ENCODE assay signal across 10 cellular contexts in genomic region chr6:38713812-38714211, GRCh38. TPM values are rescaled to one million over a fixed set of nuclear protein-coding genes. Genes with fewer than 3 reads are reported as not detected.
DNase-seq lines count a peak whose midpoint lies in the region; ATAC-seq lines count a peak whose summit lies in the region.
"Had no signal": no experiment of that assay in that cellular context is flagged by ENCODE, and none has a peak within 500 bp of the region (broad histone marks: within the 10 kb centered on the region; RNA-seq: fewer than 3 reads in every experiment).

No MANE protein-coding gene starts in this region.

- H3K27me3 Mint-ChIP-seq in activated T-cell treated with anti-CD3 and anti-CD28 coated beads, Interleukin-2, amount 50 U/mL, for 24 hours: peaks cover 20% of the 10 kb centered on the region
- H3K27me3 Mint-ChIP-seq in natural killer cell treated with Interleukin-12 subunit alpha and Interleukin-12 subunit beta and Interleukin-15 and Interleukin-18, amount 100 ng/mL, for 72 hours: peaks cover 16 to 17% of the 10 kb centered on the region in 2 donors

- DNase-seq in Daoy (ENCODE audit: low read depth) (peak; percentile 69), NOMO-1 (lab: John Stamatoyannopoulos, UW; ENCODE audit: unreplicated experiment in 2 of 2) (peak; percentile 74 to 78), cardiac septum (ENCODE audit: low spot score) (no peak), germinal center (ENCODE audit: low spot score) (no peak), NCI-H2029 treated with DMSO at 0.1 percent for 48 hours (lab: John Stamatoyannopoulos, UW) (no peak), NCI-H345 (lab: John Stamatoyannopoulos, UW) (no peak)
- peak; percentile 62 for DNase-seq in activated T-cell treated with anti-CD3 and anti-CD28 coated beads, Interleukin-2, amount 50 U/mL, for 24 hours
- peak; percentile 77 for DNase-seq in natural killer cell treated with Interleukin-12 subunit alpha and Interleukin-12 subunit beta and Interleukin-15 and Interleukin-18, amount 100 ng/mL, for 72 hours (ENCODE audit: low spot score)
- DNase-seq: GM23248, NCI-H1092 treated with DMSO at 0.1 percent for 48 hours had no signal

- H3K4me3 Mint-ChIP-seq in activated T-cell treated with anti-CD3 and anti-CD28 coated beads, Interleukin-2, amount 50 U/mL, for 24 hours: peak overlapping the region; percentile 67
- H3K4me3 Mint-ChIP-seq in natural killer cell treated with Interleukin-12 subunit alpha and Interleukin-12 subunit beta and Interleukin-15 and Interleukin-18, amount 100 ng/mL, for 72 hours: peak overlapping the region; percentile 72

- H3K27ac Mint-ChIP-seq in activated T-cell treated with anti-CD3 and anti-CD28 coated beads, Interleukin-2, amount 50 U/mL, for 24 hours: peak overlapping the region; percentile 62
- H3K27ac Mint-ChIP-seq in natural killer cell treated with Interleukin-12 subunit alpha and Interleukin-12 subunit beta and Interleukin-15 and Interleukin-18, amount 100 ng/mL, for 72 hours: peak overlapping the region; percentile 88

- H3K36me3 Mint-ChIP-seq in activated T-cell treated with anti-CD3 and anti-CD28 coated beads, Interleukin-2, amount 50 U/mL, for 24 hours (ENCODE audit: low read depth): no peaks in the 10 kb centered on the region
- H3K36me3 Mint-ChIP-seq in natural killer cell treated with Interleukin-12 subunit alpha and Interleukin-12 subunit beta and Interleukin-15 and Interleukin-18, amount 100 ng/mL, for 72 hours: peaks cover 5% of the 10 kb centered on the region

- H3K4me1 Mint-ChIP-seq in activated T-cell treated with anti-CD3 and anti-CD28 coated beads, Interleukin-2, amount 50 U/mL, for 24 hours (ENCODE audit: low read depth): peaks cover 30% of the 10 kb centered on the region
- peaks cover 25 to 41% of the 10 kb centered on the region in 2 donors for H3K4me1 Mint-ChIP-seq in natural killer cell treated with Interleukin-12 subunit alpha and Interleukin-12 subunit beta and Interleukin-15 and Interleukin-18, amount 100 ng/mL, for 72 hours (ENCODE audit: low read depth in 2 of 2)

- ATAC-seq in natural killer cell treated with Interleukin-12 subunit alpha and Interleukin-12 subunit beta and Interleukin-15 and Interleukin-18, amount 100 ng/mL, for 72 hours: peak; percentile 90 to 92

- intact Hi-C loops in cardiac septum (cut with DNase I): no loop called here

- H3K9me3 Mint-ChIP-seq in activated T-cell treated with anti-CD3 and anti-CD28 coated beads, Interleukin-2, amount 50 U/mL, for 24 hours: no peaks in the 10 kb centered on the region
- peaks cover 3% of the 10 kb centered on the region for H3K9me3 Mint-ChIP-seq in natural killer cell treated with Interleukin-12 subunit alpha and Interleukin-12 subunit beta and Interleukin-15 and Interleukin-18, amount 100 ng/mL, for 72 hours

RNA-seq across cellular contexts. Expression of gene DNAH8, which starts 1.3 kb away (rescaled TPM):
- under 0.01 TPM in 1 of 2 replicates, not detected in the other for total RNA-seq in Daoy (2014; rRNA removed; shearing (Covaris generic))
- under 1 TPM; 0.12 to 0.22 TPM for total RNA-seq in natural killer cell treated with Interleukin-12 subunit alpha and Interleukin-12 subunit beta and Interleukin-15 and Interleukin-18, amount 100 ng/mL, for 72 hours
- 0.03 TPM for total RNA-seq in cardiac septum
- total RNA-seq: GM23248 had no signal

RNA-seq across cellular contexts. Expression of gene GLO1, which starts 10.9 kb away (rescaled TPM):
- 254 and 303 TPM in 2 replicates for total RNA-seq in Daoy (2014; rRNA removed; shearing (Covaris generic))
- 100 to 1,000 TPM in 1 of 2 donors, 10 to 100 TPM in 1; 83.4 to 127 TPM for total RNA-seq in natural killer cell treated with Interleukin-12 subunit alpha and Interleukin-12 subunit beta and Interleukin-15 and Interleukin-18, amount 100 ng/mL, for 72 hours
- total RNA-seq in cardiac septum: 70.3 TPM

Comparison
In these comparisons a context has a peak if more than half of its experiments do, and no peak if none do; other contexts are left out.
1. DNase-seq: peak in Daoy (single experiment), NOMO-1 (2 of 2), activated T-cell treated with anti-CD3 and anti-CD28 coated beads, Interleukin-2, amount 50 U/mL, for 24 hours (single experiment) and natural killer cell treated with Interleukin-12 subunit alpha and Interleukin-12 subunit beta and Interleukin-15 and Interleukin-18, amount 100 ng/mL, for 72 hours (single experiment); none in cardiac septum (single experiment), germinal center (single experiment), NCI-H2029 treated with DMSO at 0.1 percent for 48 hours (single experiment) and NCI-H345 (single experiment).